16 cellular contexts compared by ENCODE assay signal in the genomic region with DNA sequence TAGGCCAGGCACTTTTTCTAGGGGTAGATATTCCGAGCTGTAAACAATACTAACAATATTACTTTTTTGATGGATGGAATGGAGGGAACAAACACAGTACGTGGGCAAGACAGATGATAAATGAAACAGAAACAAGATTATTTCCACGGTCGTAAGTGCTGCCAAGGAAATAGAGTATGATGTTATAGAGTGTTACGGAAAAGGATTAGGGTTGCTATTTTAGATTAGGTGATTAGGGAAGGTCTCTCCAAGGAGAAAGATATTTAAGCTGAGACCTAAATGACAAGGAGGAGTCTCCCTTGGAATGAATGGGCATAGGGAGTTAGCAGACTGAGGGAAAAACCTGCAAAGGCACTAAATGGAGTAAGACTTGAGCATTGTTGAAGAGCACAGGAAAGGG. TPM values are rescaled to one million over a fixed set of nuclear protein-coding genes. Genes with fewer than 3 reads are reported as not detected.
A peak's percentile ranks its signal among the peaks of the same experiment; 100 is the strongest.
DNase-seq lines count a peak whose midpoint lies in the region; ATAC-seq, FAIRE-seq and TF ChIP-seq lines count a peak whose summit lies in the region.
"Had no signal": no experiment of that assay in that cellular context is flagged by ENCODE, and none has a peak within 500 bp of the region (broad histone marks: within the 10 kb centered on the region; RNA-seq: fewer than 3 reads in every experiment).

No MANE protein-coding gene starts in this region.

- H3K4me2 ChIP-seq in PC-3 (ENCODE audit: low read length), result no peak overlapping the region
- H3K4me2 ChIP-seq: GM23338 had no signal

- no peaks in the 10 kb centered on the region for H3K27me3 Mint-ChIP-seq in activated naive CD4-positive, alpha-beta T cell treated with anti-CD3 and anti-CD28 coated beads for 36 hours (ENCODE audit: low read depth)
- H3K27me3 Mint-ChIP-seq in activated naive CD8-positive, alpha-beta T cell, result no peaks in the 10 kb centered on the region
- no peaks in the 10 kb centered on the region for H3K27me3 Mint-ChIP-seq in naive thymus-derived CD8-positive, alpha-beta T cell
- H3K27me3 Mint-ChIP-seq: B cell had no signal

- no peaks in the 10 kb centered on the region for H3K36me3 ChIP-seq in PC-3 (ENCODE audit: low read depth, low read length)

- no peaks in the 10 kb centered on the region for H3K9me3 ChIP-seq in PC-3 (ENCODE audit: low read length)

- peak; percentile 80 for FAIRE-seq in GM12892 (lab: Jason Lieb, UNC)
- no peak for FAIRE-seq in urothelium cell line (lab: Jason Lieb, UNC)

- H3K79me2 ChIP-seq in PC-3 (ENCODE audit: low read length), result no peaks in the 10 kb centered on the region

- H3K4me3 ChIP-seq in PC-3 (ENCODE audit: low read length), result no peak overlapping the region
- H3K4me3 ChIP-seq: GM23338 had no signal

- no peak overlapping the region for H2AFZ ChIP-seq in PC-3 (ENCODE audit: low read length)
- H2AFZ ChIP-seq: GM23338 had no signal

- H3K4me1 Mint-ChIP-seq in activated naive CD4-positive, alpha-beta T cell treated with anti-CD3 and anti-CD28 coated beads for 36 hours (ENCODE audit: low read depth), result peaks cover 60% of the 10 kb centered on the region
- H3K4me1 Mint-ChIP-seq in activated naive CD8-positive, alpha-beta T cell (ENCODE audit: low read depth), result peaks cover 70% of the 10 kb centered on the region
- H3K4me1 Mint-ChIP-seq in naive thymus-derived CD8-positive, alpha-beta T cell, result peaks cover 28 to 74% (median 70%) of the 10 kb centered on the region in 4 donors
- H3K4me1 Mint-ChIP-seq: GM23338 had no signal

- intact Hi-C loops in activated naive CD4-positive, alpha-beta T cell treated with anti-CD3 and anti-CD28 coated beads for 36 hours (cut with micrococcal nuclease), result no loop called here
- intact Hi-C loops in PC-3 (cut with micrococcal nuclease), result no loop called here

- CTCF ChIA-PET in activated naive CD4-positive, alpha-beta T cell treated with anti-CD3 and anti-CD28 coated beads for 36 hours (lab: Charles Lee), result interaction anchor here (1.0 kb wide), 1 partner anchor 59 kb away, joined by 3 read pairs; no protein-coding TSS in a partner anchor
- CTCF ChIA-PET in PC-3 (lab: Charles Lee), result no interaction called here

- peak overlapping the region; percentile 65 for H3K27ac Mint-ChIP-seq in activated naive CD4-positive, alpha-beta T cell treated with anti-CD3 and anti-CD28 coated beads for 36 hours
- peak overlapping the region; percentile 82 for H3K27ac Mint-ChIP-seq in activated naive CD8-positive, alpha-beta T cell
- H3K27ac Mint-ChIP-seq in naive thymus-derived CD8-positive, alpha-beta T cell, result peak overlapping the region; percentile 20 to 97 (median 73)
- H3K27ac Mint-ChIP-seq: B cell, GM23338 had no signal

- H3K36me3 Mint-ChIP-seq in activated naive CD4-positive, alpha-beta T cell treated with anti-CD3 and anti-CD28 coated beads for 36 hours (ENCODE audit: low read depth), result peaks cover 33% of the 10 kb centered on the region
- peaks cover 11% of the 10 kb centered on the region for H3K36me3 Mint-ChIP-seq in activated naive CD8-positive, alpha-beta T cell
- peaks cover 14 to 74% (median 18%) of the 10 kb centered on the region in 3 donors for H3K36me3 Mint-ChIP-seq in naive thymus-derived CD8-positive, alpha-beta T cell

- H3K4me3 Mint-ChIP-seq in activated naive CD4-positive, alpha-beta T cell treated with anti-CD3 and anti-CD28 coated beads for 36 hours, result no peak overlapping the region
- H3K4me3 Mint-ChIP-seq in activated naive CD8-positive, alpha-beta T cell, result no peak overlapping the region
- peak overlapping the region in 7 of 10 donors; percentile 3 to 69 (median 37) for H3K4me3 Mint-ChIP-seq in naive thymus-derived CD8-positive, alpha-beta T cell
- H3K4me3 Mint-ChIP-seq: B cell, GM23338 had no signal

- TF ChIP-seq POLR2A in GM12892 (IDR thresholded peaks at IDR 0.05; ENCODE audit: low read depth, low read length), result no peak

- DNase-seq in activated naive CD4-positive, alpha-beta T cell treated with anti-CD3 and anti-CD28 coated beads for 36 hours, result no peak
- DNase-seq in activated naive CD4-positive, alpha-beta T cell (lab: John Stamatoyannopoulos, UW), result no peak
- DNase-seq in GM12892 (ENCODE audit: insufficient read length), result no peak
- DNase-seq in naive thymus-derived CD8-positive, alpha-beta T cell, result no peak
- no peak for DNase-seq in urothelium cell line (ENCODE audit: low spot score)
- no peak for DNase-seq in PC-3
- DNase-seq: ACHN, DMS79 treated with DMSO at 0.1 percent for 48 hours, NCI-H187 treated with DMSO at 0.1 percent for 48 hours, NCI-H345, NCI-H526, SHP77 had no signal

- TF ChIP-seq CTCF in PC-3 (conservative IDR thresholded peaks at IDR 0.05; ENCODE audit: low read depth, low read length), result no peak

- no peaks in the 10 kb centered on the region for H3K27me3 ChIP-seq in PC-3 (ENCODE audit: low read length)

- ATAC-seq in naive thymus-derived CD8-positive, alpha-beta T cell, result no peak
- ATAC-seq in PC-3, result no peak
- ATAC-seq: GM23338, HCT116 had no signal

- H3F3A ChIP-seq in PC-3 (ENCODE audit: low read length, unreplicated experiment), result no peaks in the 10 kb centered on the region

- POLR2A ChIA-PET in naive thymus-derived CD8-positive, alpha-beta T cell (lab: Charles Lee), result interaction anchor here (1.0 kb wide), 1 partner anchor 9 kb away, joined by 3 read pairs; no protein-coding TSS in a partner anchor
- POLR2A ChIA-PET in PC-3 (lab: Charles Lee; ENCODE audit: unreplicated experiment), result no interaction called here

- H4K20me1 ChIP-seq in PC-3 (ENCODE audit: low read length), result no peaks in the 10 kb centered on the region

- no peaks in the 10 kb centered on the region for H3K9me2 ChIP-seq in PC-3 (replicated peaks; ENCODE audit: low read length)

- peaks cover 4% of the 10 kb centered on the region; the same call in 1 of the 2 replicates for H3K4me1 ChIP-seq in PC-3 (ENCODE audit: insufficient read depth, low read length)

- no peak overlapping the region for H3K9ac ChIP-seq in PC-3 (ENCODE audit: low read length)

- no TSS peak for BruUV-seq in PC-3 (replicated peaks; lab: Mats Ljungman, UMichigan)

- no peaks in the 10 kb centered on the region for H3K9me3 Mint-ChIP-seq in activated naive CD4-positive, alpha-beta T cell treated with anti-CD3 and anti-CD28 coated beads for 36 hours
- no peaks in the 10 kb centered on the region for H3K9me3 Mint-ChIP-seq in activated naive CD8-positive, alpha-beta T cell (ENCODE audit: low read depth)
- H3K9me3 Mint-ChIP-seq in naive thymus-derived CD8-positive, alpha-beta T cell, result no peaks in the 10 kb centered on the region
- H3K9me3 Mint-ChIP-seq: GM23338 had no signal

- no peak overlapping the region for H3K27ac ChIP-seq in PC-3 (ENCODE audit: low read length)

RNA-seq across cellular contexts. Expression of gene ADPRM, which starts 8.3 kb away (rescaled TPM):
- 10 to 100 TPM; 11.1 to 12.6 TPM for total RNA-seq in activated naive CD4-positive, alpha-beta T cell treated with anti-CD3 and anti-CD28 coated beads for 36 hours
- polyA plus RNA-seq in GM12892 (2012; ENCODE audit: missing spikeins), result 14.4 TPM
- total RNA-seq in naive thymus-derived CD8-positive, alpha-beta T cell, result 10 to 100 TPM; 76.7 to 80.2 TPM
- 10 to 100 TPM; 69.4 to 91.5 (median 74.2) TPM for polyA plus RNA-seq in naive thymus-derived CD8-positive, alpha-beta T cell
- total RNA-seq in PC-3 (2014; rRNA removed), result 2.4 and 2.9 TPM in 2 replicates

RNA-seq across cellular contexts. Expression of gene SCO1, which starts 8.4 kb away (rescaled TPM):
- 10 to 100 TPM; 34.0 to 37.6 TPM for total RNA-seq in activated naive CD4-positive, alpha-beta T cell treated with anti-CD3 and anti-CD28 coated beads for 36 hours
- 23.3 TPM for polyA plus RNA-seq in GM12892 (2012; ENCODE audit: missing spikeins)
- total RNA-seq in naive thymus-derived CD8-positive, alpha-beta T cell, result 10 to 100 TPM; 31.7 to 38.7 TPM
- 10 to 100 TPM; 15.7 to 17.5 (median 15.9) TPM for polyA plus RNA-seq in naive thymus-derived CD8-positive, alpha-beta T cell
- total RNA-seq in PC-3 (2014; rRNA removed), result 38.0 and 59.7 TPM in 2 replicates

RNA-seq across cellular contexts. Expression of gene TMEM220, which starts 24.1 kb away (rescaled TPM):
- under 1 TPM; 0.79 to 0.94 TPM for total RNA-seq in activated naive CD4-positive, alpha-beta T cell treated with anti-CD3 and anti-CD28 coated beads for 36 hours
- 0.81 TPM for polyA plus RNA-seq in GM12892 (2012; ENCODE audit: missing spikeins)
- total RNA-seq in naive thymus-derived CD8-positive, alpha-beta T cell, result 10 to 100 TPM in 1 of 2 experiments, 1 to 10 TPM in 1; 8.9 to 13.8 TPM
- 10 to 100 TPM in 2 of 3 donors, 1 to 10 TPM in 1; 8.8 to 19.0 (median 11.5) TPM for polyA plus RNA-seq in naive thymus-derived CD8-positive, alpha-beta T cell
- total RNA-seq in PC-3 (2014; rRNA removed), result 0.98 and 3.9 TPM in 2 replicates

RNA-seq across cellular contexts. Expression of gene MYH3, which starts 48.6 kb away (rescaled TPM):
- total RNA-seq in activated naive CD4-positive, alpha-beta T cell treated with anti-CD3 and anti-CD28 coated beads for 36 hours, result 1 to 10 TPM; 1.8 to 3.1 TPM
- polyA plus RNA-seq in GM12892 (2012; ENCODE audit: missing spikeins), result 1.3 TPM
- 10 to 100 TPM; 15.4 to 16.0 TPM for total RNA-seq in naive thymus-derived CD8-positive, alpha-beta T cell
- 1 to 10 TPM in 1 of 3 donors, under 1 TPM in 2; 0.39 to 1.1 (median 0.60) TPM for polyA plus RNA-seq in naive thymus-derived CD8-positive, alpha-beta T cell
- total RNA-seq in PC-3 (2014; rRNA removed), result 1.3 and 4.1 TPM in 2 replicates

Comparison
In these comparisons a context has a peak if more than half of its experiments do, and no peak if none do; other contexts are left out.
1. H3K4me3 Mint-ChIP-seq: peak in naive thymus-derived CD8-positive, alpha-beta T cell (7 of 10); none in activated naive CD4-positive, alpha-beta T cell treated with anti-CD3 and anti-CD28 coated beads for 36 hours (single experiment) and activated naive CD8-positive, alpha-beta T cell (single experiment).
2. RNA of gene ADPRM, which starts 8.3 kb away (total RNA-seq): 76.7 to 80.2 TPM in naive thymus-derived CD8-positive, alpha-beta T cell; 11.1 to 12.6 TPM in activated naive CD4-positive, alpha-beta T cell treated with anti-CD3 and anti-CD28 coated beads for 36 hours and 2.4 to 2.9 TPM in PC-3; every median in the first group is over 4 times any median in the second.
3. Peak in every context shown above with its lines, with median percentiles within 50 percentile points of each other: H3K27ac Mint-ChIP-seq.